Comparison of ENCODE assay signal across 20 cellular contexts in the genomic region with DNA sequence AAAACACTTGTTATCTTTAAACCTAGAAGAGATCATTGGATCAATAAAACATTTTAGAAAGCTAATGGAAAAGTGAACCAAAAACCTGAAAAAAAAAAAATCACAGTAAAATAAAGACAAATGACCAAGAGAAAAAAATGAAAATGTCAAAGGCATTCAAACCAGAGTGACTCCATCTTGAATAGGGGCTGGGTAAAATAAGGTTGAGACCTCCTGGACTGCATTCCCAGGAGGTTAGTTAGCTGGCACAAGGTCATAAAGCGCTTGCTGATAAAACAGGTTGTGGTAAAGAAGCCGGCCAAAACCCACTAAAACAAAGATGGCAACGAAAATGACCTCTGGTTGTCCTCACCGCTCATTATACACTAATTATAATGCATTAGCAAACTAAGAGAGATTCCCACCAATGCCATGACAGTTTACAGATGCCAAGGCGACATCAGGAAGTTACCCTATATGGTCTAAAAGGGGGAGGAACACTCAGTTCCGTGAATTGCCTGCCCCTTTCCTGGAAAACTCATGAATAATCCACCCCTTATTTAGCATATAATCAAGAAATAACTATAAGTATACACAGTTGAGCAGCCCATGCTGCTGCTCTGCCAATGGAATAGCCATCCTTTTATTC.
DNase-seq lines count a peak whose midpoint lies in the region; TF ChIP-seq lines count a peak whose summit lies in the region.
"Had no signal": no experiment of that assay in that cellular context is flagged by ENCODE, and none has a peak within 500 bp of the region (broad histone marks: within the 10 kb centered on the region; RNA-seq: fewer than 3 reads in every experiment).

No MANE protein-coding gene starts in this region.

- peak; percentile 16 for DNase-seq in DMS53 (lab: John Stamatoyannopoulos, UW)
- DNase-seq in DMS53 treated with DMSO at 0.1 percent for 48 hours (lab: John Stamatoyannopoulos, UW; ENCODE audit: unreplicated experiment): no peak
- peak; percentile 86 for DNase-seq in Daoy (ENCODE audit: low read depth)
- DNase-seq in OCI-M1 (lab: John Stamatoyannopoulos, UW): peak; percentile 56
- peak; percentile 15 for DNase-seq in fibroblast of mammary gland (ENCODE audit: low read depth)
- DNase-seq in activated CD4-positive, alpha-beta T cell treated with anti-CD3 and anti-CD28 coated beads, Interleukin-2, amount 10 ng/mL, durations not matched to agents 24 days and 14 days: no peak
- DNase-seq in globus pallidus (ENCODE audit: low spot score): no peak
- DNase-seq in NCI-H82 treated with DMSO at 0.1 percent for 48 hours (lab: John Stamatoyannopoulos, UW; ENCODE audit: unreplicated experiment): no peak
- DNase-seq: 8988T; Calu3; CD8-positive, alpha-beta T cell; DMS79 treated with DMSO at 0.1 percent for 48 hours; H7; KG1; NCI-H1436; NCI-H2081; NCI-H2171 treated with DMSO at 0.1 percent for 48 hours; NCI-H446; NCI-H748 treated with DMSO at 0.1 percent for 48 hours had no signal

- no peak overlapping the region for H3K27ac Mint-ChIP-seq in activated CD4-positive, alpha-beta T cell treated with anti-CD3 and anti-CD28 coated beads, Interleukin-2, amount 10 ng/mL, durations not matched to agents 24 days and 14 days
- H3K27ac Mint-ChIP-seq: CD8-positive, alpha-beta T cell had no signal

- TF ChIP-seq CTCF in fibroblast of mammary gland (conservative IDR thresholded peaks at IDR 0.05; ENCODE audit: control insufficient read depth, insufficient read depth, low read depth, low read length): no peak

- peaks cover 3% of the 10 kb centered on the region for H3K27me3 Mint-ChIP-seq in activated CD4-positive, alpha-beta T cell treated with anti-CD3 and anti-CD28 coated beads, Interleukin-2, amount 10 ng/mL, durations not matched to agents 24 days and 14 days

- H3K4me3 ChIP-seq in fibroblast of mammary gland (ENCODE audit: control insufficient read depth, low read depth, low read length): no peak overlapping the region
- H3K4me3 ChIP-seq: SJSA1 had no signal

- intact Hi-C loops in activated CD4-positive, alpha-beta T cell treated with anti-CD3 and anti-CD28 coated beads, Interleukin-2, amount 10 ng/mL, durations not matched to agents 24 days and 14 days (cut with micrococcal nuclease): no loop called here

- peaks cover 4% of the 10 kb centered on the region for H3K4me1 Mint-ChIP-seq in activated CD4-positive, alpha-beta T cell treated with anti-CD3 and anti-CD28 coated beads, Interleukin-2, amount 10 ng/mL, durations not matched to agents 24 days and 14 days

- H3K4me3 Mint-ChIP-seq in activated CD4-positive, alpha-beta T cell treated with anti-CD3 and anti-CD28 coated beads, Interleukin-2, amount 10 ng/mL, durations not matched to agents 24 days and 14 days: no peak overlapping the region
- H3K4me3 Mint-ChIP-seq: CD8-positive, alpha-beta T cell had no signal

- no peaks in the 10 kb centered on the region for H3K9me3 Mint-ChIP-seq in activated CD4-positive, alpha-beta T cell treated with anti-CD3 and anti-CD28 coated beads, Interleukin-2, amount 10 ng/mL, durations not matched to agents 24 days and 14 days
- H3K9me3 Mint-ChIP-seq: CD8-positive, alpha-beta T cell had no signal

- H3K36me3 Mint-ChIP-seq in activated CD4-positive, alpha-beta T cell treated with anti-CD3 and anti-CD28 coated beads, Interleukin-2, amount 10 ng/mL, durations not matched to agents 24 days and 14 days (ENCODE audit: low read depth): no peaks in the 10 kb centered on the region
- H3K36me3 Mint-ChIP-seq: CD8-positive, alpha-beta T cell had no signal

Comparison
In these comparisons a context has a peak if more than half of its experiments do, and no peak if none do; other contexts are left out.
1. DNase-seq: peak in DMS53 (single experiment), Daoy (single experiment), OCI-M1 (single experiment) and fibroblast of mammary gland (single experiment); none in DMS53 treated with DMSO at 0.1 percent for 48 hours (single experiment), activated CD4-positive, alpha-beta T cell treated with anti-CD3 and anti-CD28 coated beads, Interleukin-2, amount 10 ng/mL, durations not matched to agents 24 days and 14 days (single experiment), globus pallidus (single experiment) and NCI-H82 treated with DMSO at 0.1 percent for 48 hours (single experiment).